In genomic region chr12:57833672-57834071, GRCh38 we compare ENCODE assay signal across 10 cellular contexts. TPM values are rescaled to one million over a fixed set of nuclear protein-coding genes. Genes with fewer than 3 reads are reported as not detected.
DNase-seq lines count a peak whose midpoint lies in the region; ATAC-seq and TF ChIP-seq lines count a peak whose summit lies in the region.
"Had no signal": no experiment of that assay in that cellular context is flagged by ENCODE, and none has a peak within 500 bp of the region (broad histone marks: within the 10 kb centered on the region; RNA-seq: fewer than 3 reads in every experiment).

No MANE protein-coding gene starts in this region.

- no peaks in the 10 kb centered on the region for H3K27me3 Mint-ChIP-seq in stimulated activated naive CD8-positive, alpha-beta T cell treated with anti-CD3 and anti-CD28 coated beads, Interleukin-15, Interleukin-2, amounts not matched to agents 100 ng/mL and 50 ng/mL, for 24 hours

- H3K27me3 ChIP-seq in neuronal stem cell (ENCODE audit: control insufficient read depth in 3 of 3, insufficient read depth in 3 of 3, low read depth in 1 of 3, low read length in 3 of 3) = no peaks in the 10 kb centered on the region
- H3K27me3 ChIP-seq: right lobe of liver had no signal

- H3K18ac ChIP-seq in neuronal stem cell (ENCODE audit: low read length) = peak overlapping the region; percentile 15

- H3K36me3 ChIP-seq in neuronal stem cell (replicated peaks in 1 of 2; ENCODE audit: control insufficient read depth in 2 of 2, insufficient read depth in 2 of 2, low read length in 2 of 2) = peaks cover 7 to 30% of the 10 kb centered on the region in 2 donors

- H2AFZ ChIP-seq in neuronal stem cell (ENCODE audit: low read length) = no peak overlapping the region

- H2BK12ac ChIP-seq in neuronal stem cell (ENCODE audit: low read length) = no peak overlapping the region

- H2AK5ac ChIP-seq in neuronal stem cell (ENCODE audit: low read depth, low read length) = peak overlapping the region; percentile 52

- H3K4me1 Mint-ChIP-seq in stimulated activated naive CD8-positive, alpha-beta T cell treated with anti-CD3 and anti-CD28 coated beads, Interleukin-15, Interleukin-2, amounts not matched to agents 100 ng/mL and 50 ng/mL, for 24 hours (ENCODE audit: low read depth) = peaks cover 85% of the 10 kb centered on the region

- H3K27ac ChIP-seq in coronary artery (peak overlapping the region; percentile 21 to 72), neuronal stem cell (replicated peaks; ENCODE audit: low read length) (peak overlapping the region; percentile 47)
- H3K27ac ChIP-seq: right lobe of liver had no signal

- H3K4me3 ChIP-seq in coronary artery (peak overlapping the region; percentile 57), neuronal stem cell (ENCODE audit: low read length in 2 of 2) (no peak overlapping the region)
- H3K4me3 ChIP-seq: right lobe of liver had no signal

- peaks cover 46 to 61% of the 10 kb centered on the region in 2 donors for H3K4me1 ChIP-seq in neuronal stem cell (ENCODE audit: control insufficient read depth in 2 of 2, insufficient read depth in 1 of 2, low read depth in 1 of 2, low read length in 2 of 2)

- H3K27ac Mint-ChIP-seq in stimulated activated naive CD8-positive, alpha-beta T cell treated with anti-CD3 and anti-CD28 coated beads, Interleukin-15, Interleukin-2, amounts not matched to agents 100 ng/mL and 50 ng/mL, for 24 hours = peak overlapping the region; percentile 81

- no peak overlapping the region for H2BK5ac ChIP-seq in neuronal stem cell (ENCODE audit: low read length)

- no peaks in the 10 kb centered on the region for H3K36me3 Mint-ChIP-seq in stimulated activated naive CD8-positive, alpha-beta T cell treated with anti-CD3 and anti-CD28 coated beads, Interleukin-15, Interleukin-2, amounts not matched to agents 100 ng/mL and 50 ng/mL, for 24 hours (ENCODE audit: low read depth)

- DNase-seq in stimulated activated naive CD8-positive, alpha-beta T cell treated with anti-CD3 and anti-CD28 coated beads, Interleukin-15, Interleukin-2, amounts not matched to agents 100 U/mL and 50 U/mL, for 24 hours = no peak
- DNase-seq in coronary artery (ENCODE audit: low spot score) (no peak), neuronal stem cell (ENCODE audit: low spot score) (no peak), middle frontal gyrus (ENCODE audit: extremely low spot score, low spot score) (no peak), NCI-H446 treated with DMSO at 0.1 percent for 48 hours (lab: John Stamatoyannopoulos, UW) (no peak), NCI-H2227 treated with DMSO at 0.1 percent for 48 hours (lab: John Stamatoyannopoulos, UW) (no peak)
- DNase-seq: NCI-H526 treated with DMSO at 0.1 percent for 48 hours, right lobe of liver had no signal

- H3K9ac ChIP-seq in neuronal stem cell (ENCODE audit: low read depth, low read length, poor library complexity) = no peak overlapping the region

- H3K4ac ChIP-seq in neuronal stem cell (ENCODE audit: low read length) = no peak overlapping the region

- H3K4me2 ChIP-seq in neuronal stem cell (ENCODE audit: insufficient read depth, low read length, poor library complexity, severe bottlenecking) = no peak overlapping the region

- no peaks in the 10 kb centered on the region for H3K9me3 ChIP-seq in neuronal stem cell (replicated peaks in 1 of 2; ENCODE audit: control insufficient read depth in 2 of 2, insufficient read depth in 1 of 2, low read depth in 1 of 2, low read length in 2 of 2)
- H3K9me3 ChIP-seq: right lobe of liver had no signal

- no peak for ATAC-seq in stimulated activated naive CD8-positive, alpha-beta T cell treated with anti-CD3 and anti-CD28 coated beads, Interleukin-15, Interleukin-2, amounts not matched to agents 100 U/mL and 50 U/mL, for 24 hours
- no peak for ATAC-seq in HG03175 (IDR thresholded peaks at IDR 0.05; ENCODE audit: unreplicated experiment)
- ATAC-seq: right lobe of liver had no signal

- no peak overlapping the region for H3K23ac ChIP-seq in neuronal stem cell (ENCODE audit: low read depth, low read length, poor library complexity)

- no peak overlapping the region for H3K14ac ChIP-seq in neuronal stem cell (ENCODE audit: low read length)

- no peak overlapping the region for H4K91ac ChIP-seq in neuronal stem cell (ENCODE audit: low read depth, low read length, poor library complexity)

- no peak overlapping the region for H2BK120ac ChIP-seq in neuronal stem cell (ENCODE audit: low read depth, low read length)

- H4K8ac ChIP-seq in neuronal stem cell (ENCODE audit: low read depth, low read length) = no peak overlapping the region

- H2BK15ac ChIP-seq in neuronal stem cell (ENCODE audit: low read length) = no peak overlapping the region

- no peaks in the 10 kb centered on the region for H3K9me3 Mint-ChIP-seq in stimulated activated naive CD8-positive, alpha-beta T cell treated with anti-CD3 and anti-CD28 coated beads, Interleukin-15, Interleukin-2, amounts not matched to agents 100 ng/mL and 50 ng/mL, for 24 hours

- no peak for TF ChIP-seq CTCF in coronary artery (IDR thresholded peaks at IDR 0.05)

- no peaks in the 10 kb centered on the region for H3K79me1 ChIP-seq in neuronal stem cell (ENCODE audit: low read depth, low read length)

- no CpG with 5 or more reads among the region's 3 CpGs for WGBS in neuronal stem cell (ENCODE audit: extremely low coverage in 2 of 2, insufficient read length in 2 of 2, insufficient replicate concordance in 1 of 2), 2 donors

- H3K4me3 Mint-ChIP-seq in stimulated activated naive CD8-positive, alpha-beta T cell treated with anti-CD3 and anti-CD28 coated beads, Interleukin-15, Interleukin-2, amounts not matched to agents 100 ng/mL and 50 ng/mL, for 24 hours = no peak overlapping the region

RNA-seq across cellular contexts. Expression of gene CTDSP2, which starts 12.9 kb away (rescaled TPM):
- 72.5 TPM for polyA plus RNA-seq in neuronal stem cell (2013, experiment 1 of 2)
- 71.9 TPM for polyA plus RNA-seq in neuronal stem cell (2013, experiment 2 of 2)

RNA-seq across cellular contexts. Expression of gene AVIL, which starts 15.1 kb away (rescaled TPM):
- 0.15 TPM for polyA plus RNA-seq in neuronal stem cell (2013, experiment 1 of 2)
- 0.17 TPM for polyA plus RNA-seq in neuronal stem cell (2013, experiment 2 of 2)

RNA-seq across cellular contexts. Expression of gene TSFM, which starts 51.1 kb away (rescaled TPM):
- polyA plus RNA-seq in neuronal stem cell (2013, experiment 1 of 2) = 22.3 TPM
- 23.3 TPM for polyA plus RNA-seq in neuronal stem cell (2013, experiment 2 of 2)
